Comparison of ENCODE assay signal across 25 cellular contexts in genomic region chr2:215107229-215108056, GRCh38. TPM values are rescaled to one million over a fixed set of nuclear protein-coding genes. Genes with fewer than 3 reads are reported as not detected.
"Had no signal": no experiment of that assay in that cellular context is flagged by ENCODE, and none has a peak within 500 bp of the region (broad histone marks: within the 10 kb centered on the region; RNA-seq: fewer than 3 reads in every experiment).

No MANE protein-coding gene starts in this region.

- H3K4me1 ChIP-seq: gastroesophageal sphincter, heart right ventricle, tibial nerve had no signal

- FAIRE-seq: colon had no signal

- DNase-seq: activated B cell treated with CpG ODN at 0.5 μM for 24 hours; activated CD4-positive, alpha-beta memory T cell treated with anti-CD3 and anti-CD28 coated beads, Interleukin-2, amount 10 ng/mL, durations not matched to agents 7 days and 5 days; activated CD4-positive, alpha-beta T cell treated with anti-CD3 and anti-CD28 coated beads for 48 hours; activated CD8-positive, alpha-beta memory T cell treated with anti-CD3 and anti-CD28 coated beads, Interleukin-2, amount 10 ng/mL, durations not matched to agents 7 days and 5 days; activated naive CD4-positive, alpha-beta T cell; activated naive CD8-positive, alpha-beta T cell treated with anti-CD3 and anti-CD28 coated beads for 36 hours; amniotic stem cell; central memory CD4-positive, alpha-beta T cell; dorsolateral prefrontal cortex; heart right ventricle; immature natural killer cell; nephron progenitor cell; nucleus accumbens; right cardiac atrium; stimulated activated naive CD8-positive, alpha-beta T cell treated with anti-CD3 and anti-CD28 coated beads, Interleukin-15, Interleukin-2, amounts not matched to agents 100 U/mL and 50 U/mL, for 24 hours; substantia nigra; T-cell; T-helper 9 cell had no signal

- H3K27me3 ChIP-seq: dorsolateral prefrontal cortex, gastroesophageal sphincter, heart right ventricle, tibial nerve, vagina had no signal

- H3K9me3 ChIP-seq: gastroesophageal sphincter, heart right ventricle, tibial nerve, vagina had no signal

- H3K27ac ChIP-seq: gastroesophageal sphincter, heart right ventricle, tibial nerve, vagina had no signal

- ATAC-seq: activated CD8-positive, alpha-beta memory T cell treated with anti-CD3 and anti-CD28 coated beads, Interleukin-2, amount 10 ng/mL, durations not matched to agents 7 days and 5 days; activated T-helper 17 cell treated with anti-CD3 and anti-CD28 coated beads, Interleukin-2, amount 50 U/mL, for 72 hours; gastroesophageal sphincter; right cardiac atrium; stimulated activated naive CD8-positive, alpha-beta T cell treated with anti-CD3 and anti-CD28 coated beads, Interleukin-15, Interleukin-2, amounts not matched to agents 100 U/mL and 50 U/mL, for 24 hours; T-cell had no signal

- H3K4me3 ChIP-seq: dorsolateral prefrontal cortex, gastroesophageal sphincter, heart right ventricle, lung, tibial nerve, vagina had no signal

- H3K36me3 ChIP-seq: gastroesophageal sphincter, heart right ventricle, tibial nerve, vagina had no signal

RNA-seq across cellular contexts. Expression of gene ABCA12, which starts 31.0 kb away (rescaled TPM):
- total RNA-seq: activated B cell treated with CpG ODN at 0.5 μM for 24 hours; activated CD4-positive, alpha-beta memory T cell treated with anti-CD3 and anti-CD28 coated beads, Interleukin-2, amount 10 ng/mL, durations not matched to agents 7 days and 5 days; activated CD8-positive, alpha-beta memory T cell treated with anti-CD3 and anti-CD28 coated beads, Interleukin-2, amount 10 ng/mL, durations not matched to agents 7 days and 5 days; activated naive CD8-positive, alpha-beta T cell treated with anti-CD3 and anti-CD28 coated beads for 36 hours; activated T-helper 17 cell treated with anti-CD3 and anti-CD28 coated beads, Interleukin-2, amount 50 U/mL, for 72 hours; right cardiac atrium; skeletal muscle tissue; T-cell; tibial nerve had no signal
